ENCODE assay signal across 19 cellular contexts in the genomic region with DNA sequence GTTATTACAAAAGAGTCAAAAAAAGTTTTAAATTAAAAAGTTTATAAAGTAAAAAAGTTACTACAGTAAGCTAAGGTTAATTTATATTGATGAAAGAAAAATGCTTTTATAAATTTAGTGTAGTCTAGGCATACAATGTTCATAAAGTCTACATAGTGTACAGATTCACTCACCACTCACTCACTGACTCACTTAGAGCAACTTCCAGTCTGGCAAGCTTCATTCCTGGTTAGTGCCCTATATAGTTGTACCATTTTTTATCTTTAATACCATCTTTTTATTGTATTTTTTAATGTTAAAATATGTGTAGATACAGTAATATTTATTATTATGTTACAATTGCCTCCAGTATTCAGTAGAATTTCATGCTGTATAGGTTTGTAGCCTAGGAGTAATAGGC. TPM values are rescaled to one million over a fixed set of nuclear protein-coding genes. Genes with fewer than 3 reads are reported as not detected.
DNase-seq lines count a peak whose midpoint lies in the region; ATAC-seq, FAIRE-seq and TF ChIP-seq lines count a peak whose summit lies in the region.
"Had no signal": no experiment of that assay in that cellular context is flagged by ENCODE, and none has a peak within 500 bp of the region (broad histone marks: within the 10 kb centered on the region; RNA-seq: fewer than 3 reads in every experiment).

No MANE protein-coding gene starts in this region.

- H3K9me1 ChIP-seq in keratinocyte (ENCODE audit: control insufficient read depth, extremely low read depth, insufficient read depth, low read length): no peaks in the 10 kb centered on the region

- H3K27me3 ChIP-seq in RWPE2 (ENCODE audit: insufficient read depth, poor library complexity, severe bottlenecking) (no peaks in the 10 kb centered on the region), keratinocyte (ENCODE audit: control insufficient read depth, extremely low read depth, insufficient read depth, low read length) (no peaks in the 10 kb centered on the region), aorta (ENCODE audit: control insufficient read depth in 1 of 2, insufficient read depth in 2 of 2, low read length in 1 of 2) (peaks cover 0 to 3% of the 10 kb centered on the region in 2 donors)
- H3K27me3 ChIP-seq: BLaER1 had no signal

- no peaks in the 10 kb centered on the region for H3K36me3 ChIP-seq in RWPE2 (ENCODE audit: low read depth)
- no peaks in the 10 kb centered on the region for H3K36me3 ChIP-seq in keratinocyte (ENCODE audit: control insufficient read depth in 2 of 2, extremely low read depth in 1 of 2, insufficient read depth in 2 of 2, low read length in 2 of 2)
- no peaks in the 10 kb centered on the region for H3K36me3 ChIP-seq in aorta (ENCODE audit: control insufficient read depth in 1 of 2, insufficient read depth in 2 of 2, low read length in 1 of 2)
- H3K36me3 ChIP-seq: BLaER1 had no signal

- H3K9ac ChIP-seq in keratinocyte (ENCODE audit: control insufficient read depth, extremely low read depth, insufficient read depth, low read length): peak overlapping the region; percentile 49
- H3K9ac ChIP-seq: BLaER1 had no signal

- no peaks in the 10 kb centered on the region for H4K20me1 ChIP-seq in keratinocyte (ENCODE audit: control insufficient read depth, extremely low read depth, insufficient read depth, low read length)
- H4K20me1 ChIP-seq: BLaER1 had no signal

- peak; percentile 65 for DNase-seq in NCI-H69 (lab: John Stamatoyannopoulos, UW)
- DNase-seq in RWPE2 (ENCODE audit: low spot score): no peak
- DNase-seq in epithelial cell of prostate (ENCODE audit: low read depth, low spot score): no peak
- no peak for DNase-seq in keratinocyte (ENCODE audit: low read depth, low spot score)
- no peak for DNase-seq in aorta
- DNase-seq: CD4-positive, alpha-beta memory T cell; DMS79; GDM1; GOT3; H7; HFFc6 had no signal

- 0 out of 3 replicates have a peak, but pooled peaks have one; percentile 4 for ATAC-seq in RWPE2 (ENCODE audit: low read depth)
- ATAC-seq in GM18867 (IDR thresholded peaks at IDR 0.05; ENCODE audit: unreplicated experiment): no peak
- ATAC-seq in aorta (ENCODE audit: low FRiP score): no peak
- ATAC-seq in HG02763 (IDR thresholded peaks at IDR 0.05; ENCODE audit: unreplicated experiment): no peak
- ATAC-seq: HCT116 had no signal

- H3K9me3 ChIP-seq in RWPE2 (ENCODE audit: severe bottlenecking) (no peaks in the 10 kb centered on the region), keratinocyte (ENCODE audit: control insufficient read depth, low read depth, low read length) (peaks cover 6% of the 10 kb centered on the region), aorta (ENCODE audit: control insufficient read depth, low read length) (no peaks in the 10 kb centered on the region)

- H3K4me3 ChIP-seq in RWPE2 (ENCODE audit: severe bottlenecking): no peak overlapping the region
- no peak overlapping the region for H3K4me3 ChIP-seq in keratinocyte (ENCODE audit: control insufficient read depth in 2 of 3, extremely low read depth in 1 of 3, insufficient read depth in 2 of 3, low read depth in 1 of 3, low read length in 3 of 3)
- no peak overlapping the region for H3K4me3 ChIP-seq in aorta (ENCODE audit: low read length in 2 of 2)
- H3K4me3 ChIP-seq: BLaER1 had no signal

- intact Hi-C loops in aorta (cut with DNase I): no loop called here

- H3K4me2 ChIP-seq in keratinocyte (ENCODE audit: control insufficient read depth, extremely low read depth, insufficient read depth, low read depth, low read length): peak overlapping the region; percentile 54
- H3K4me2 ChIP-seq: BLaER1 had no signal

- no peak overlapping the region for H2AFZ ChIP-seq in keratinocyte (ENCODE audit: control insufficient read depth, low read length)

- dilution Hi-C loops in keratinocyte (cut with MboI; ENCODE audit: extremely low pct_ligation_motif_present, low sequenced_read_pairs): no loop called here

- H3K27ac ChIP-seq in RWPE2 (ENCODE audit: poor library complexity, severe bottlenecking) (peak overlapping the region; percentile 68), epithelial cell of prostate (peak overlapping the region; percentile 85), keratinocyte (ENCODE audit: control insufficient read depth, insufficient read depth, low read length) (peak overlapping the region; percentile 92), aorta (ENCODE audit: low read depth in 1 of 2, low read length in 2 of 2) (no peak overlapping the region)
- H3K27ac ChIP-seq: BLaER1 had no signal

- H3K4me1 ChIP-seq in RWPE2 (ENCODE audit: insufficient read depth, poor library complexity, severe bottlenecking) (peaks cover 24% of the 10 kb centered on the region), keratinocyte (ENCODE audit: control insufficient read depth, extremely low read depth, insufficient read depth, low read length) (peaks cover 26% of the 10 kb centered on the region), aorta (ENCODE audit: control insufficient read depth in 1 of 2, insufficient read depth in 2 of 2, low read length in 2 of 2) (no peaks in the 10 kb centered on the region)
- H3K4me1 ChIP-seq: BLaER1 had no signal

- TF ChIP-seq CTCF in RWPE2 (IDR thresholded peaks at IDR 0.05; ENCODE audit: poor library complexity, severe bottlenecking) (no peak), keratinocyte (optimal IDR thresholded peaks at IDR 0.05 in 1 of 3, IDR thresholded peaks at IDR 0.05 in 1 of 3, conservative IDR thresholded peaks at IDR 0.05 in 1 of 3; ENCODE audit: extremely low read depth in 1 of 3, insufficient read depth in 2 of 3, low read length in 3 of 3) (no peak)

- no peaks in the 10 kb centered on the region for H3K79me2 ChIP-seq in keratinocyte (ENCODE audit: control insufficient read depth, insufficient read depth, low read length)

- no peak for FAIRE-seq in keratinocyte (lab: Jason Lieb, UNC)
- FAIRE-seq: GM18507 had no signal

RNA-seq across cellular contexts. Expression of a gene that starts 2.6 kb away (rescaled TPM):
- 19.1 to 45.7 TPM (median 44.4 TPM) in 3 replicates for polyA plus RNA-seq in keratinocyte
- 1.5 TPM for polyA plus RNA-seq in keratinocyte (2011; ENCODE audit: low read depth)
- polyA plus RNA-seq in keratinocyte (2011; cell fraction: cytosol; rRNA removed): 8.7 and 15.4 TPM in 2 replicates
- polyA plus RNA-seq in keratinocyte (2011; cell fraction: nucleus; rRNA removed): 69.5 and 76.6 TPM in 2 replicates
- 1.5 and 25.6 TPM in 2 replicates for polyA plus RNA-seq in keratinocyte (2012; ENCODE audit: low replicate concordance)
- 5.1 to 16.0 TPM (median 6.3 TPM) in 3 replicates for polyA minus RNA-seq in keratinocyte
- 10.0 TPM for polyA minus RNA-seq in keratinocyte (2011; cell fraction: cytosol; rRNA and poly(A)+ RNA removed)
- polyA minus RNA-seq in keratinocyte (2011; cell fraction: nucleus; rRNA and poly(A)+ RNA removed): 17.3 and 51.0 TPM in 2 replicates
- not detected for total RNA-seq in aorta
- polyA plus RNA-seq in aorta: under 1 TPM in 1 of 2 donors, not detected in 1; 0.38 TPM
- total RNA-seq: CD4-positive, alpha-beta memory T cell; Daoy; H7; HT-29 had no signal
- polyA plus RNA-seq: CD14-positive monocyte; CD4-positive, alpha-beta memory T cell had no signal

RNA-seq across cellular contexts. Expression of a gene that starts 14.9 kb away (rescaled TPM):
- polyA plus RNA-seq in keratinocyte (81.5 to 158 TPM (median 107 TPM) in 3 replicates), aorta (under 1 TPM in 1 of 2 donors, not detected in 1; 0.10 TPM)
- polyA plus RNA-seq in keratinocyte (2011; ENCODE audit: low read depth): 8.7 TPM
- polyA plus RNA-seq in keratinocyte (2011; cell fraction: cytosol; rRNA removed): 24.4 and 29.6 TPM in 2 replicates
- 121 and 131 TPM in 2 replicates for polyA plus RNA-seq in keratinocyte (2011; cell fraction: nucleus; rRNA removed)
- polyA plus RNA-seq in keratinocyte (2012; ENCODE audit: low replicate concordance): 14.7 and 75.0 TPM in 2 replicates
- polyA minus RNA-seq in keratinocyte: 29.2 to 105 TPM (median 63.0 TPM) in 3 replicates
- polyA minus RNA-seq in keratinocyte (2011; cell fraction: cytosol; rRNA and poly(A)+ RNA removed): 20.9 TPM
- polyA minus RNA-seq in keratinocyte (2011; cell fraction: nucleus; rRNA and poly(A)+ RNA removed): 46.0 and 86.9 TPM in 2 replicates
- total RNA-seq in aorta: under 1 TPM in 1 of 2 donors, not detected in 1; 0.52 TPM
- total RNA-seq: CD4-positive, alpha-beta memory T cell; HT-29 had no signal
- polyA plus RNA-seq: CD14-positive monocyte; CD4-positive, alpha-beta memory T cell had no signal

RNA-seq across cellular contexts. Expression of a gene that starts 58.3 kb away (rescaled TPM):
- polyA plus RNA-seq in keratinocyte: 0.09 to 0.33 TPM in 2 of 3 replicates, not detected in the other
- not detected for polyA plus RNA-seq in keratinocyte (2011; ENCODE audit: low read depth)
- polyA plus RNA-seq in keratinocyte (2011; cell fraction: cytosol; rRNA removed): not detected in 2 replicates
- polyA plus RNA-seq in keratinocyte (2011; cell fraction: nucleus; rRNA removed): 0.04 and 0.15 TPM in 2 replicates
- 0.13 TPM in 1 of 2 replicates, not detected in the other for polyA plus RNA-seq in keratinocyte (2012; ENCODE audit: low replicate concordance)
- polyA minus RNA-seq in keratinocyte: 0.72 TPM in 1 of 3 replicates, not detected in the others
- not detected for polyA minus RNA-seq in keratinocyte (2011; cell fraction: cytosol; rRNA and poly(A)+ RNA removed)
- polyA minus RNA-seq in keratinocyte (2011; cell fraction: nucleus; rRNA and poly(A)+ RNA removed): not detected in 2 replicates
- under 1 TPM; 0.42 to 0.60 TPM for total RNA-seq in aorta
- polyA plus RNA-seq in aorta: under 1 TPM in 1 of 2 donors, not detected in 1; 0.03 TPM
- total RNA-seq: CD4-positive, alpha-beta memory T cell; Daoy; H7; HFFc6; HT-29 had no signal
- polyA plus RNA-seq: CD4-positive, alpha-beta memory T cell had no signal

Comparison
In these comparisons a context has a peak if more than half of its experiments do, and no peak if none do; other contexts are left out.
1. H3K27ac ChIP-seq: peak in RWPE2 (single experiment), epithelial cell of prostate (single experiment) and keratinocyte (single experiment); none in aorta (0 of 2).
2. RNA of a gene that starts 14.9 kb away (polyA plus RNA-seq): 8.7 to 158 TPM in keratinocyte; 0.10 TPM in aorta; every median in the first group is over 4 times any median in the second.